ENCODE assay signal across 8 cellular contexts in the genomic region with DNA sequence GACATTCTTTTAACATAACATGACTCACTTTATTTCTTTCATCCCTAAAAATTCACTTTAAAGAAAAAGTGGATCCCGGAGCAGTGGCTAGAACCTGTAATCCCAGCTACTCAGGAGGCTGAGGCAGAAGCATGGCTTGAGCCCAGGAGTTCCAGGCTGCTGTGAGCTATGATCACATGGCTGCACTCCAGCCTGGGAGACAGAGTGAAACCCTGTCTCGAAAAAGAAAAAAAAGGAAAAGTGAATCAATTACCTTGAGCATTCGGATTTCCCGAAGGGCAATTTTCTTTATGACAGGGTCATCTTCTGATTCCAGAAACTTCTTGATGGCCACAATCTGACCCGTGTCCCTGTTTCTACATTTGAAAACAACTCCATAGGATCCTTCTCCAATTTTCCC. TPM values are rescaled to one million over a fixed set of nuclear protein-coding genes. Genes with fewer than 3 reads are reported as not detected.
DNase-seq lines count a peak whose midpoint lies in the region; ATAC-seq and TF ChIP-seq lines count a peak whose summit lies in the region.

No MANE protein-coding gene starts in this region.

- TF ChIP-seq CTCF in thyroid gland (IDR thresholded peaks at IDR 0.05), result no peak

- no peaks in the 10 kb centered on the region for H3K27me3 ChIP-seq in thyroid gland

- H3K36me3 Mint-ChIP-seq in activated CD4-positive, alpha-beta T cell treated with anti-CD3 and anti-CD28 coated beads, Interleukin-2, amount 10 ng/mL, durations not matched to agents 7 days and 5 days (ENCODE audit: low read depth), result peaks cover 2% of the 10 kb centered on the region
- no peaks in the 10 kb centered on the region for H3K36me3 Mint-ChIP-seq in activated naive CD8-positive, alpha-beta T cell treated with anti-CD3 and anti-CD28 coated beads, Interleukin-2, amount 50 U/mL, for 24 hours (ENCODE audit: low read depth)

- WGBS in thyroid gland, 2 donors, result 73 to 74% methylated on average over 5 of the region's 5 CpGs

- H3K27me3 Mint-ChIP-seq in activated CD4-positive, alpha-beta T cell treated with anti-CD3 and anti-CD28 coated beads, Interleukin-2, amount 10 ng/mL, durations not matched to agents 7 days and 5 days, result peaks cover 10% of the 10 kb centered on the region
- H3K27me3 Mint-ChIP-seq in activated naive CD8-positive, alpha-beta T cell treated with anti-CD3 and anti-CD28 coated beads, Interleukin-2, amount 50 U/mL, for 24 hours, result peaks cover 13% of the 10 kb centered on the region

- no peaks in the 10 kb centered on the region for H3K9me3 Mint-ChIP-seq in activated CD4-positive, alpha-beta T cell treated with anti-CD3 and anti-CD28 coated beads, Interleukin-2, amount 10 ng/mL, durations not matched to agents 7 days and 5 days
- H3K9me3 Mint-ChIP-seq in activated naive CD8-positive, alpha-beta T cell treated with anti-CD3 and anti-CD28 coated beads, Interleukin-2, amount 50 U/mL, for 24 hours, result no peaks in the 10 kb centered on the region

- no peaks in the 10 kb centered on the region for H3K36me3 ChIP-seq in thyroid gland

- peak overlapping the region in 2 of 3 donors; percentile 6 to 53 for H3K4me3 ChIP-seq in thyroid gland (replicated peaks in 1 of 3)

- H3K4me1 ChIP-seq in thyroid gland, result peaks cover 30 to 36% of the 10 kb centered on the region in 2 donors

- TF ChIP-seq POLR2A in thyroid gland (IDR thresholded peaks at IDR 0.05), result no peak

- POLR2A ChIA-PET in activated CD4-positive, alpha-beta T cell treated with anti-CD3 and anti-CD28 coated beads, Interleukin-2, amount 10 ng/mL, durations not matched to agents 7 days and 5 days (lab: Charles Lee), result no interaction called here

- CTCF ChIA-PET in activated CD4-positive, alpha-beta T cell treated with anti-CD3 and anti-CD28 coated beads, Interleukin-2, amount 10 ng/mL, durations not matched to agents 7 days and 5 days (lab: Charles Lee), result no interaction called here

- H3K4me1 Mint-ChIP-seq in activated CD4-positive, alpha-beta T cell treated with anti-CD3 and anti-CD28 coated beads, Interleukin-2, amount 10 ng/mL, durations not matched to agents 7 days and 5 days, result peaks cover 13% of the 10 kb centered on the region
- peaks cover 10% of the 10 kb centered on the region for H3K4me1 Mint-ChIP-seq in activated naive CD8-positive, alpha-beta T cell treated with anti-CD3 and anti-CD28 coated beads, Interleukin-2, amount 50 U/mL, for 24 hours

- intact Hi-C loops in thyroid gland (cut with DNase I), result loop anchor here (10.0 kb wide), 1 partner anchor 51 kb away; no protein-coding TSS in a partner anchor

- no peaks in the 10 kb centered on the region for H3K9me3 ChIP-seq in thyroid gland

- no peak overlapping the region for H3K27ac Mint-ChIP-seq in activated CD4-positive, alpha-beta T cell treated with anti-CD3 and anti-CD28 coated beads, Interleukin-2, amount 10 ng/mL, durations not matched to agents 7 days and 5 days
- no peak overlapping the region for H3K27ac Mint-ChIP-seq in activated naive CD8-positive, alpha-beta T cell treated with anti-CD3 and anti-CD28 coated beads, Interleukin-2, amount 50 U/mL, for 24 hours

- no peak for ATAC-seq in activated naive CD8-positive, alpha-beta T cell treated with anti-CD3 and anti-CD28 coated beads, Interleukin-2, amount 50 U/mL, for 24 hours
- ATAC-seq in left lobe of liver (peak; percentile 10), GM21619 (IDR thresholded peaks at IDR 0.05; ENCODE audit: unreplicated experiment) (no peak), HG02870 (IDR thresholded peaks at IDR 0.05; ENCODE audit: unreplicated experiment) (no peak)

- peak overlapping the region; percentile 76 for H3K4me3 Mint-ChIP-seq in activated CD4-positive, alpha-beta T cell treated with anti-CD3 and anti-CD28 coated beads, Interleukin-2, amount 10 ng/mL, durations not matched to agents 7 days and 5 days
- peak overlapping the region; percentile 84 for H3K4me3 Mint-ChIP-seq in activated naive CD8-positive, alpha-beta T cell treated with anti-CD3 and anti-CD28 coated beads, Interleukin-2, amount 50 U/mL, for 24 hours

- peak overlapping the region in 2 of 3 donors; percentile 45 to 91 for H3K27ac ChIP-seq in thyroid gland

- no peak for DNase-seq in activated CD4-positive, alpha-beta T cell treated with anti-CD3 and anti-CD28 coated beads, Interleukin-2, amount 10 ng/mL, durations not matched to agents 7 days and 5 days
- DNase-seq in activated CD4-positive, alpha-beta T cell treated with anti-CD3 and anti-CD28 coated beads for 48 hours, result no peak
- no peak for DNase-seq in activated naive CD8-positive, alpha-beta T cell treated with anti-CD3 and anti-CD28 coated beads, Interleukin-2, amount 50 U/mL, for 24 hours
- no peak for DNase-seq in left lobe of liver (ENCODE audit: low spot score)
- DNase-seq in thyroid gland, result peak; percentile 72 to 77
- DNase-seq in OCI-M1 (lab: John Stamatoyannopoulos, UW), result no peak

RNA-seq across cellular contexts. Expression of gene CDKL1, which starts 1.2 kb away (rescaled TPM):
- total RNA-seq in activated CD4-positive, alpha-beta T cell treated with anti-CD3 and anti-CD28 coated beads, Interleukin-2, amount 10 ng/mL, durations not matched to agents 7 days and 5 days, result 10 to 100 TPM; 11.5 to 14.6 TPM
- total RNA-seq in left lobe of liver, result 0.81 TPM
- 10 to 100 TPM; 18.6 to 37.9 (median 35.5) TPM for total RNA-seq in thyroid gland

Comparison
In these comparisons a context has a peak if more than half of its experiments do, and no peak if none do; other contexts are left out.
1. DNase-seq: peak in thyroid gland (2 of 2); none in activated CD4-positive, alpha-beta T cell treated with anti-CD3 and anti-CD28 coated beads, Interleukin-2, amount 10 ng/mL, durations not matched to agents 7 days and 5 days (single experiment), activated CD4-positive, alpha-beta T cell treated with anti-CD3 and anti-CD28 coated beads for 48 hours (single experiment), activated naive CD8-positive, alpha-beta T cell treated with anti-CD3 and anti-CD28 coated beads, Interleukin-2, amount 50 U/mL, for 24 hours (single experiment), left lobe of liver (single experiment) and OCI-M1 (single experiment).